Comparison of ENCODE assay signal across 21 cellular contexts in the genomic region with DNA sequence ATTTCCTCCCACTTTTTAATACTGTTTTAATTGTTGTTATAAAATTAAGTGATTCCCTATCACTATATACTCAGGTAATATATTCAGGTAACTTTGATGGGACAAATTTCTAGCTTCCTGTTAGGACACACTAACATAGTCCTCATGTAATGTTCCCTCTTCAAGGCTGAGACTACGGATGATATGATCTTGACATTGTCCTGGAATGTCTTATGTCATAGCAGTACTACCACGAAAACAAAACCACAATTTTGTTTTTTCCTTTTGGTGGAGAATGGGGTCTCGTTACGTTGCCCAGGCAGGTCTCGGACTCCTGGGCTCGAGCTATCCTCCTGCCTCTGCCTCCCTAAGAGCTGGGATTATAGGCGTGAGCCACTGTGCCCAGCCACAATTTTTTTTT.
"Had no signal": no experiment of that assay in that cellular context is flagged by ENCODE, and none has a peak within 500 bp of the region (broad histone marks: within the 10 kb centered on the region; RNA-seq: fewer than 3 reads in every experiment).

No MANE protein-coding gene starts in this region.

- DNase-seq: Karpas-422, KG1, MG63, NCI-H1092, NCI-H1105 treated with DMSO at 0.1 percent for 48 hours, NCI-H1417 treated with DMSO at 0.1 percent for 48 hours, NCI-H146, NCI-H1694 treated with DMSO at 0.1 percent for 48 hours, NCI-H1930, NCI-H2081, NCI-H2107, NCI-H2227 treated with DMSO at 0.1 percent for 48 hours, NCI-H524, NCI-H526 treated with DMSO at 0.1 percent for 48 hours, NCI-H748 treated with DMSO at 0.1 percent for 48 hours, PC-3, SHP77 treated with DMSO at 0.1 percent for 48 hours, SJCRH30 had no signal

- H3K9me3 ChIP-seq: MG63, SJCRH30 had no signal

- ATAC-seq: Panc1, PC-3, Right ventricle myocardium inferior had no signal

- H3K27me3 ChIP-seq: MG63, SJCRH30 had no signal

- H3K4me3 ChIP-seq: MG63, SJCRH30 had no signal

- H3K27ac ChIP-seq: HL-60, SJCRH30 had no signal

- H3K36me3 ChIP-seq: MG63, SJCRH30 had no signal
